ENCODE assay signal across 19 cellular contexts in the genomic region with DNA sequence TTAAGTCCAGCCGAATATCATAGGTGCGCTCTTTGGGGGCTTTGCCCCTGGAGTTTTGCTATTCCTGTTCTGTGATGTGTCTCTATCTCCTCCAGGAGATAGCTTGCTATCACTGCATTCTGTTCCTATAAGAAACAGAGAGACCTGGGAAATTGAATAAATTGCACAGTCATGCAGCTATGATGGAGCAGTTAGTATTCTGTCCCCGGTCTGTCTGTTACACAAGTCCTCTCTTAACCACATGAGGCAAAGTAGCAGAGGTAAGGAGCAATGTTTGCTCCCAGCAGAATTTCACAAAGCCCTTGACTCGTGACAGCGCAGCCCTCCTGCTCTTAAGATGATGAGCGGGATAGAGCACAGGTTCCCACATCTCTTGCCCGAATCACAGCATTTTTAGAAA.
A peak's percentile ranks its signal among the peaks of the same experiment; 100 is the strongest.
DNase-seq lines count a peak whose midpoint lies in the region; ATAC-seq and TF ChIP-seq lines count a peak whose summit lies in the region.
"Had no signal": no experiment of that assay in that cellular context is flagged by ENCODE, and none has a peak within 500 bp of the region (broad histone marks: within the 10 kb centered on the region; RNA-seq: fewer than 3 reads in every experiment).

No MANE protein-coding gene starts in this region.

- no peaks in the 10 kb centered on the region for H3F3A ChIP-seq in GM23338 (replicated peaks; ENCODE audit: low read depth)

- 69 to 88% (median 79%) methylated on average over 7 of the region's 7 CpGs for WGBS in spleen, 5 donors

- H3K9me2 ChIP-seq in GM23338 (ENCODE audit: insufficient read depth) = no peaks in the 10 kb centered on the region

- no peak overlapping the region for H3K27ac Mint-ChIP-seq in GM23338
- H3K27ac Mint-ChIP-seq in T-helper 2 cell treated with Interferon-gamma antibody and Interleukin-4, amounts not matched to agents 5 μg/mL and 100 μg/mL, for 36 hours = no peak overlapping the region
- H3K27ac Mint-ChIP-seq: CD4-positive, CD25-positive, alpha-beta regulatory T cell; H9 had no signal

- H3K4me3 Mint-ChIP-seq in GM23338 = no peak overlapping the region
- H3K4me3 Mint-ChIP-seq in T-helper 2 cell treated with Interferon-gamma antibody and Interleukin-4, amounts not matched to agents 5 μg/mL and 100 μg/mL, for 36 hours = no peak overlapping the region
- H3K4me3 Mint-ChIP-seq: CD4-positive, CD25-positive, alpha-beta regulatory T cell; H9 had no signal

- ATAC-seq in GM23338 = no peak

- H3K9me3 ChIP-seq in spleen = no peaks in the 10 kb centered on the region
- H3K9me3 ChIP-seq: BLaER1 had no signal

- H3K4me1 Mint-ChIP-seq in GM23338 = no peaks in the 10 kb centered on the region
- H3K4me1 Mint-ChIP-seq in T-helper 2 cell treated with Interferon-gamma antibody and Interleukin-4, amounts not matched to agents 5 μg/mL and 100 μg/mL, for 36 hours (ENCODE audit: low read depth) = peaks cover 21% of the 10 kb centered on the region
- H3K4me1 Mint-ChIP-seq: CD4-positive, CD25-positive, alpha-beta regulatory T cell had no signal

- H3K27ac ChIP-seq in GM23338 (ENCODE audit: low read depth) (no peak overlapping the region), spleen (peak overlapping the region in 6 of 8 donors; percentile 28 to 86 (median 60))
- H3K27ac ChIP-seq: BLaER1, RWPE1, SK-N-MC had no signal

- intact Hi-C loops in spleen (cut with DNase I; ENCODE audit: low total_unique reads) = no loop called here

- peaks cover 9% of the 10 kb centered on the region for H3K27me3 Mint-ChIP-seq in GM23338 (ENCODE audit: insufficient read depth, low read depth, poor library complexity)
- H3K27me3 Mint-ChIP-seq in T-helper 2 cell treated with Interferon-gamma antibody and Interleukin-4, amounts not matched to agents 5 μg/mL and 100 μg/mL, for 36 hours (ENCODE audit: low read depth) = peaks cover 11% of the 10 kb centered on the region
- H3K27me3 Mint-ChIP-seq: CD4-positive, CD25-positive, alpha-beta regulatory T cell had no signal

- no peaks in the 10 kb centered on the region for H3K79me2 ChIP-seq in GM23338 (replicated peaks; ENCODE audit: insufficient read depth)

- H2AFZ ChIP-seq in GM23338 = peak overlapping the region; percentile 87

- TF ChIP-seq POLR2A in NB4 (IDR thresholded peaks at IDR 0.05; ENCODE audit: extremely low read depth, insufficient read length) = no peak
- no peak for TF ChIP-seq POLR2A in spleen (IDR thresholded peaks at IDR 0.05)
- no peak for TF ChIP-seq POLR2A in erythroblast (IDR thresholded peaks at IDR 0.05; ENCODE audit: low read length)

- H3K27me3 ChIP-seq in GM23338 (ENCODE audit: insufficient read depth) (no peaks in the 10 kb centered on the region), spleen (replicated peaks in 1 of 7) (peaks cover 0 to 23% (median 0%) of the 10 kb centered on the region in 7 donors)
- H3K27me3 ChIP-seq: BLaER1 had no signal

- no peaks in the 10 kb centered on the region for H3K9me3 Mint-ChIP-seq in GM23338
- peaks cover 9% of the 10 kb centered on the region for H3K9me3 Mint-ChIP-seq in T-helper 2 cell treated with Interferon-gamma antibody and Interleukin-4, amounts not matched to agents 5 μg/mL and 100 μg/mL, for 36 hours
- H3K9me3 Mint-ChIP-seq: H9 had no signal

- TF ChIP-seq CTCF in GM23338 (conservative IDR thresholded peaks at IDR 0.05; ENCODE audit: low read depth in 2 of 2) = no peak
- TF ChIP-seq CTCF in NB4 (IDR thresholded peaks at IDR 0.05; ENCODE audit: low read depth, low read length) = no peak
- no peak for TF ChIP-seq CTCF in spleen (IDR thresholded peaks at IDR 0.05 in 8 of 11, conservative IDR thresholded peaks at IDR 0.05 in 3 of 11)

- H3K4me2 ChIP-seq in GM23338 = no peak overlapping the region
- H3K4me2 ChIP-seq: BLaER1 had no signal

- no peaks in the 10 kb centered on the region for H3K4me1 ChIP-seq in GM23338 (ENCODE audit: insufficient read depth)
- H3K4me1 ChIP-seq in spleen = peaks cover 0 to 19% (median 0%) of the 10 kb centered on the region in 6 donors
- H3K4me1 ChIP-seq: BLaER1 had no signal

- DNase-seq in SIG-M5 treated with dmso at 0.1 percent for 504 hours (lab: John Stamatoyannopoulos, UW; ENCODE audit: unreplicated experiment) = peak; percentile 48
- no peak for DNase-seq in SIG-M5 (lab: John Stamatoyannopoulos, UW)
- DNase-seq in GM23338 (ENCODE audit: low spot score) = no peak
- DNase-seq in NB4 (ENCODE audit: low read depth) = peak; percentile 79
- no peak for DNase-seq in spleen
- no peak for DNase-seq in erythroblast (lab: John Stamatoyannopoulos, UW)
- DNase-seq in T-helper 2 cell treated with Interferon-gamma antibody and Interleukin-4, amounts not matched to agents 5 μg/mL and 100 μg/mL, for 36 hours (ENCODE audit: low spot score) = no peak
- DNase-seq: 8988T; CD4-positive, CD25-positive, alpha-beta regulatory T cell; DMS153; DND-41; H9; NCI-H2029; NCI-H446 treated with DMSO at 0.1 percent for 48 hours; NCI-H526 treated with DMSO at 0.1 percent for 48 hours; SHP77 had no signal

- H4K20me1 ChIP-seq in GM23338 (replicated peaks; ENCODE audit: insufficient read depth) = no peaks in the 10 kb centered on the region
- H4K20me1 ChIP-seq: BLaER1 had no signal

- H3K36me3 Mint-ChIP-seq in GM23338 (ENCODE audit: low read depth) = no peaks in the 10 kb centered on the region
- no peaks in the 10 kb centered on the region for H3K36me3 Mint-ChIP-seq in T-helper 2 cell treated with Interferon-gamma antibody and Interleukin-4, amounts not matched to agents 5 μg/mL and 100 μg/mL, for 36 hours (ENCODE audit: low read depth)
- H3K36me3 Mint-ChIP-seq: CD4-positive, CD25-positive, alpha-beta regulatory T cell had no signal

- no peak overlapping the region for H3K4me3 ChIP-seq in GM23338
- no peak overlapping the region for H3K4me3 ChIP-seq in NB4 (ENCODE audit: low read depth, low read length)
- H3K4me3 ChIP-seq in spleen = no peak overlapping the region
- H3K4me3 ChIP-seq: BLaER1, SK-N-MC had no signal

- no peaks in the 10 kb centered on the region for H3K36me3 ChIP-seq in GM23338 (ENCODE audit: insufficient read depth)
- H3K36me3 ChIP-seq in spleen = no peaks in the 10 kb centered on the region
- H3K36me3 ChIP-seq: BLaER1 had no signal

TF ChIP-seq in GM23338, 12 proteins besides CTCF, POLR2A, EP300 and RAD21:
- TF ChIP-seq JUNB (IDR thresholded peaks at IDR 0.05; ENCODE audit: unreplicated experiment) = no peak
- TF ChIP-seq STAT1 (IDR thresholded peaks at IDR 0.05; ENCODE audit: unreplicated experiment) = no peak
- TF ChIP-seq CREB1 (CRISPR knock-in tag; IDR thresholded peaks at IDR 0.05; ENCODE audit: low read depth) = no peak
- TF ChIP-seq REST (IDR thresholded peaks at IDR 0.05; ENCODE audit: unreplicated experiment) = no peak
- TF ChIP-seq ZNF114 (CRISPR knock-in tag; IDR thresholded peaks at IDR 0.05) = no peak
- no peak for TF ChIP-seq ZNF331 (CRISPR knock-in tag; IDR thresholded peaks at IDR 0.05; ENCODE audit: low read depth)
- TF ChIP-seq POLR2AphosphoS5 (IDR thresholded peaks at IDR 0.05; ENCODE audit: low read depth) = no peak

Comparison
In these comparisons a context has a peak if more than half of its experiments do, and no peak if none do; other contexts are left out.
1. DNase-seq: peak in SIG-M5 treated with dmso at 0.1 percent for 504 hours (single experiment) and NB4 (single experiment); none in SIG-M5 (single experiment), GM23338 (single experiment), spleen (single experiment), erythroblast (0 of 2) and T-helper 2 cell treated with Interferon-gamma antibody and Interleukin-4, amounts not matched to agents 5 μg/mL and 100 μg/mL, for 36 hours (single experiment).